Comparison of ENCODE assay signal across 23 cellular contexts in genomic region chr1:25120286-25120685, GRCh38.
DNase-seq lines count a peak whose midpoint lies in the region; ATAC-seq and TF ChIP-seq lines count a peak whose summit lies in the region.
"Had no signal": no experiment of that assay in that cellular context is flagged by ENCODE, and none has a peak within 500 bp of the region (broad histone marks: within the 10 kb centered on the region; RNA-seq: fewer than 3 reads in every experiment).

No MANE protein-coding gene starts in this region.

- 0 out of 22 replicates have a peak overlapping the region, but pooled peaks of 2 of the 11 experiments have one; percentile 15 to 16 for H3K9ac ChIP-seq in BLaER1 treated with 17β-estradiol and CSF1 and Interleukin-3, amounts not matched to agents 10 nM and 100 nM

- H3K27me3 Mint-ChIP-seq in T-helper 17 cell (no peaks in the 10 kb centered on the region), mesothelial cell of epicardium (ENCODE audit: low read depth) (peaks cover 4% of the 10 kb centered on the region)
- H3K27me3 Mint-ChIP-seq: dendritic cell treated with granulocyte-macrophage colony-stimulating factor and Interleukin-4, amounts not matched to agents 40 ng/mL and 50 ng/mL, for 4 days had no signal

- H3K36me3 Mint-ChIP-seq in T-helper 17 cell (ENCODE audit: low read depth) (peaks cover 2% of the 10 kb centered on the region), mesothelial cell of epicardium (no peaks in the 10 kb centered on the region)

- H3K9me3 Mint-ChIP-seq in mesothelial cell of epicardium: peaks cover 9% of the 10 kb centered on the region
- H3K9me3 Mint-ChIP-seq: dendritic cell treated with granulocyte-macrophage colony-stimulating factor and Interleukin-4, amounts not matched to agents 40 ng/mL and 50 ng/mL, for 4 days had no signal

- H3K27ac Mint-ChIP-seq in T-helper 17 cell: peak overlapping the region; percentile 66
- H3K27ac Mint-ChIP-seq in mesothelial cell of epicardium: peak overlapping the region; percentile 72
- H3K27ac Mint-ChIP-seq: dendritic cell treated with granulocyte-macrophage colony-stimulating factor and Interleukin-4, amounts not matched to agents 40 ng/mL and 50 ng/mL, for 4 days had no signal

- H3K27ac ChIP-seq in BLaER1 treated with 17β-estradiol and CSF1 and Interleukin-3, amounts not matched to agents 10 nM and 100 nM: no peak overlapping the region
- H3K27ac ChIP-seq: breast epithelium, prostate gland, transverse colon, WERI-Rb-1 had no signal

- H3K4me1 ChIP-seq in BLaER1 treated with 17β-estradiol and CSF1 and Interleukin-3, amounts not matched to agents 10 nM and 100 nM: peaks cover 7 to 17% (median 10%) of the 10 kb centered on the region in 10 experiments; a peak in 18 of 20 replicates
- H3K4me1 ChIP-seq: breast epithelium, Caco-2, prostate gland, transverse colon had no signal

- no peak overlapping the region for H3K4me3 Mint-ChIP-seq in T-helper 17 cell
- no peak overlapping the region for H3K4me3 Mint-ChIP-seq in mesothelial cell of epicardium
- H3K4me3 Mint-ChIP-seq: dendritic cell treated with granulocyte-macrophage colony-stimulating factor and Interleukin-4, amounts not matched to agents 40 ng/mL and 50 ng/mL, for 4 days had no signal

- H3K4me1 Mint-ChIP-seq in T-helper 17 cell (peaks cover 16% of the 10 kb centered on the region), mesothelial cell of epicardium (peaks cover 8% of the 10 kb centered on the region)

- ATAC-seq in T-helper 17 cell (no peak), HG03039 (IDR thresholded peaks at IDR 0.05; ENCODE audit: unreplicated experiment) (no peak)
- ATAC-seq: left lung, SK-N-SH treated with all-trans-retinoic acid at 6 μM for 48 hours had no signal

- H3K9me3 ChIP-seq in BLaER1 treated with 17β-estradiol and CSF1 and Interleukin-3, amounts not matched to agents 10 nM and 100 nM (replicated peaks in 1 of 11): peaks cover 0 to 10% (median 4%) of the 10 kb centered on the region in 11 experiments; a peak in 6 of 22 replicates
- H3K9me3 ChIP-seq in T-helper 17 cell (ENCODE audit: control insufficient read depth, low read length, poor library complexity, severe bottlenecking): no peaks in the 10 kb centered on the region
- H3K9me3 ChIP-seq: Caco-2, left lung, prostate gland, transverse colon had no signal

- H4K20me1 ChIP-seq in BLaER1 treated with 17β-estradiol and CSF1 and Interleukin-3, amounts not matched to agents 10 nM and 100 nM: no peaks in the 10 kb centered on the region

- DNase-seq in Ammon's horn (ENCODE audit: low spot score) (peak; percentile 22), T-helper 17 cell (no peak), mesothelial cell of epicardium (ENCODE audit: low spot score in 2 of 2, unreplicated experiment in 2 of 2) (no peak), NCI-H1930 (lab: John Stamatoyannopoulos, UW) (no peak)
- no peak for DNase-seq in activated CD8-positive, alpha-beta memory T cell treated with anti-CD3 and anti-CD28 coated beads for 24 hours
- DNase-seq: Caco-2; DND-41; HCEC 1CT; head of caudate nucleus; left lung; midbrain; NCI-H2107; NCI-H510A; stimulated activated CD4-positive, alpha-beta T cell treated with anti-CD3 and anti-CD28 coated beads, Interleukin-1b, Interleukin-23, amount 100 ng/mL, for 48 hours; stimulated activated naive CD4-positive, alpha-beta T cell treated with Interleukin-2 at 50 U/mL for 16 hours; transverse colon; WERI-Rb-1 had no signal

- no peaks in the 10 kb centered on the region for H3K27me3 ChIP-seq in BLaER1 treated with 17β-estradiol and CSF1 and Interleukin-3, amounts not matched to agents 10 nM and 100 nM
- H3K27me3 ChIP-seq: breast epithelium, transverse colon had no signal

- no peaks in the 10 kb centered on the region for H3K36me3 ChIP-seq in BLaER1 treated with 17β-estradiol and CSF1 and Interleukin-3, amounts not matched to agents 10 nM and 100 nM
- H3K36me3 ChIP-seq: breast epithelium, left lung, prostate gland, transverse colon, WERI-Rb-1 had no signal

- no peak for TF ChIP-seq CTCF in mesothelial cell of epicardium (IDR thresholded peaks at IDR 0.05; ENCODE audit: unreplicated experiment)

- no peak overlapping the region for H3K4me3 ChIP-seq in BLaER1 treated with 17β-estradiol and CSF1 and Interleukin-3, amounts not matched to agents 10 nM and 100 nM
- H3K4me3 ChIP-seq: breast epithelium, left lung, prostate gland, transverse colon had no signal

- H3K4me2 ChIP-seq in BLaER1 treated with 17β-estradiol and CSF1 and Interleukin-3, amounts not matched to agents 10 nM and 100 nM: peak overlapping the region; percentile 38 to 68 (median 49); a peak in 20 of 22 replicates
